ENCODE assay signal across 17 cellular contexts in the genomic region with DNA sequence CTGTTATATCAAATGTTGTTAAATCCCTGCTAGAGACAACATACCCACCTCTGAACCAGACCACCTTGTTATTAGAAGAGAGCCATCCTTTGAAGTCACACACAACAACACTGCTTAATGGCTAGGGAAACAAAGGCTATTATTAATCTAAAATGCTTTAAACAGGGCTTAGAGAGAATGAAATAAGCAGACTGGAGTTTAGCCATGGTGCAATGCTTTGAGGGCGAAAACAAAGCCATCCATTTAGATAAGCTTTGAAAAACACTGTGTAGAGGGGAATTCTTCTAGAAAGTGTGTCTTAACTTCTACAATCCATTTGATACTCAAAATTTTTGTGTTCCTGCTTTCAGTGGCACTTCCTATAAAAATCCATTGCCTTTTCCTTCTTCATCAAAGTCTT.
DNase-seq lines count a peak whose midpoint lies in the region; ATAC-seq and TF ChIP-seq lines count a peak whose summit lies in the region.
"Had no signal": no experiment of that assay in that cellular context is flagged by ENCODE, and none has a peak within 500 bp of the region (broad histone marks: within the 10 kb centered on the region; RNA-seq: fewer than 3 reads in every experiment).

No MANE protein-coding gene starts in this region.

- no peaks in the 10 kb centered on the region for H3K9me3 ChIP-seq in mesodermal cell (ENCODE audit: control insufficient read depth, low read length)
- H3K9me3 ChIP-seq in parathyroid adenoma (ENCODE audit: control insufficient read depth, low read length), result no peaks in the 10 kb centered on the region
- H3K9me3 ChIP-seq in breast epithelium, result no peaks in the 10 kb centered on the region
- H3K9me3 ChIP-seq: Caco-2 had no signal

- ATAC-seq in GM19395 (IDR thresholded peaks at IDR 0.05; ENCODE audit: unreplicated experiment), result no peak
- ATAC-seq: CD8-positive, alpha-beta T cell; HCT116 had no signal

- TF ChIP-seq POLR2A in breast epithelium (IDR thresholded peaks at IDR 0.05), result no peak

- H3K27me3 ChIP-seq in parathyroid adenoma (ENCODE audit: control insufficient read depth, insufficient read depth, low read length) (no peaks in the 10 kb centered on the region), breast epithelium (no peaks in the 10 kb centered on the region)

- DNase-seq in globus pallidus (ENCODE audit: low spot score), result peak; percentile 51
- DNase-seq in breast epithelium (ENCODE audit: low spot score in 2 of 2), result no peak
- DNase-seq in activated naive CD4-positive, alpha-beta T cell treated with Interleukin-2 at 50 U/mL for 16 hours, result no peak
- DNase-seq in activated effector memory CD4-positive, alpha-beta T cell treated with anti-CD3 and anti-CD28 coated beads, Interleukin-2, amount 50 U/mL, for 16 hours, result no peak
- DNase-seq: Caco-2; CD4-positive, CD25-positive, alpha-beta regulatory T cell; CD8-positive, alpha-beta T cell; DMS153; DND-41; GM23248; H9 had no signal

- H3K4me1 ChIP-seq in mesodermal cell (ENCODE audit: control insufficient read depth, insufficient read depth, low read length, poor library complexity, severe bottlenecking), result peaks cover 14% of the 10 kb centered on the region
- H3K4me1 ChIP-seq in parathyroid adenoma, result peaks cover 40% of the 10 kb centered on the region
- H3K4me1 ChIP-seq in breast epithelium, result no peaks in the 10 kb centered on the region

- WGBS in mesodermal cell (ENCODE audit: insufficient coverage in 2 of 2), 2 experiments, result 100% methylated on average over 1 of the region's 1 CpG; no CpG with 5 or more reads in 1 of the 2 experiments

- H3K4me3 ChIP-seq in mesodermal cell (ENCODE audit: extremely low read depth, insufficient read depth, low read length, poor library complexity, severe bottlenecking), result no peak overlapping the region
- no peak overlapping the region for H3K4me3 ChIP-seq in parathyroid adenoma (ENCODE audit: low read depth, low read length)
- H3K4me3 ChIP-seq in breast epithelium, result no peak overlapping the region
- H3K4me3 ChIP-seq: GM23248 had no signal

- H3K4me2 ChIP-seq in parathyroid adenoma (ENCODE audit: low read length), result no peak overlapping the region

- H2AFZ ChIP-seq in parathyroid adenoma, result no peak overlapping the region
- H2AFZ ChIP-seq: GM23248 had no signal

- TF ChIP-seq CTCF in parathyroid adenoma (IDR thresholded peaks at IDR 0.05), result no peak
- TF ChIP-seq CTCF in breast epithelium (IDR thresholded peaks at IDR 0.05), result no peak

- H3K36me3 ChIP-seq in mesodermal cell (ENCODE audit: control insufficient read depth, insufficient read depth, low read length) (no peaks in the 10 kb centered on the region), parathyroid adenoma (ENCODE audit: control insufficient read depth, insufficient read depth, low read length) (no peaks in the 10 kb centered on the region), breast epithelium (no peaks in the 10 kb centered on the region)

- intact Hi-C loops in breast epithelium (cut with DNase I; ENCODE audit: low total_unique reads), result no loop called here

- H3K27ac ChIP-seq in mesodermal cell (ENCODE audit: low read depth, low read length, severe bottlenecking) (peak overlapping the region; percentile 80), parathyroid adenoma (peak overlapping the region; percentile 80), temporal lobe (ENCODE audit: low read depth, low read length) (peak overlapping the region; percentile 28), breast epithelium (no peak overlapping the region)
- H3K27ac ChIP-seq: C4-2B, GM23248 had no signal

- no peaks in the 10 kb centered on the region for H3K79me2 ChIP-seq in parathyroid adenoma

- H3K9ac ChIP-seq in parathyroid adenoma, result no peak overlapping the region
- H3K9ac ChIP-seq: GM23248 had no signal

Comparison
In these comparisons a context has a peak if more than half of its experiments do, and no peak if none do; other contexts are left out.
1. H3K27ac ChIP-seq: peak in mesodermal cell (single experiment), parathyroid adenoma (single experiment) and temporal lobe (single experiment); none in breast epithelium (0 of 2).